14 cellular contexts compared by ENCODE assay signal in the genomic region with DNA sequence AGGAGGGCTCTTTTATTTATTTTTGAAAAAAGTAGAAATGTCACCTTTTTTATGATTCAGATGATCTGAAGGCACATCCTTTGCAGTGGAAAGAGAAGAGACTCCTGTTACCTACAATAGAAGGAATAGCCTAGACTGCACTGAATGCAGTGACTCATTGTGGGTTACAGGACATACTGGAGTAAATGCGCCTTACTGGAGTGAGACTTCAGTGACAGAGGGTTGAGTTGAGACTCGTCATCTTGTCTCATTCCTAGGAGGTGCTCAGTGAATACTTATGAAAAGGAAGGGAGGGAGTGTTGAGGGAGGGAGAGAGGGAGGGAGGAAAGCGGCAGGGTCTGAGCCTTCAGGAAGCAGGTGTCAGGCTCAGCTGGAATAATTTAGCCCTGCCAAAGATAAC. TPM values are rescaled to one million over a fixed set of nuclear protein-coding genes. Genes with fewer than 3 reads are reported as not detected.
A peak's percentile ranks its signal among the peaks of the same experiment; 100 is the strongest.
DNase-seq lines count a peak whose midpoint lies in the region; ATAC-seq lines count a peak whose summit lies in the region.
"Had no signal": no experiment of that assay in that cellular context is flagged by ENCODE, and none has a peak within 500 bp of the region (broad histone marks: within the 10 kb centered on the region; RNA-seq: fewer than 3 reads in every experiment).

No MANE protein-coding gene starts in this region.

- peaks cover 0 to 4% of the 10 kb centered on the region in 2 donors for H3K4me1 ChIP-seq in esophagus (ENCODE audit: control insufficient read depth in 2 of 2, insufficient read depth in 2 of 2, low read length in 1 of 2)

- H3K36me3 Mint-ChIP-seq in T-cell: no peaks in the 10 kb centered on the region
- H3K36me3 Mint-ChIP-seq: activated naive CD8-positive, alpha-beta T cell treated with anti-CD3 and anti-CD28 coated beads for 36 hours had no signal

- no peaks in the 10 kb centered on the region for H3K9me3 ChIP-seq in esophagus (ENCODE audit: control insufficient read depth in 2 of 2, insufficient read depth in 1 of 2, low read depth in 1 of 2, low read length in 1 of 2)

- H3K27me3 Mint-ChIP-seq in T-cell: peaks cover 24 to 27% of the 10 kb centered on the region in 2 donors

- H3K4me3 Mint-ChIP-seq in T-cell: no peak overlapping the region
- H3K4me3 Mint-ChIP-seq: activated naive CD8-positive, alpha-beta T cell treated with anti-CD3 and anti-CD28 coated beads for 36 hours had no signal

- ATAC-seq in T-cell (replicated peaks in 1 of 4): no peak

- DNase-seq in NCI-H510A treated with DMSO at 0.1 percent for 48 hours (lab: John Stamatoyannopoulos, UW) (peak; percentile 2), NCI-H510A (lab: John Stamatoyannopoulos, UW) (no peak), RKO (ENCODE audit: low spot score) (peak; percentile 91), skeletal muscle cell (ENCODE audit: low read depth) (peak; percentile 34), T-cell (no peak), Ammon's horn (ENCODE audit: low spot score) (no peak), GOT3 (lab: John Stamatoyannopoulos, UW) (no peak)
- DNase-seq: activated CD8-positive, alpha-beta memory T cell treated with anti-CD3 and anti-CD28 coated beads for 24 hours; activated naive CD8-positive, alpha-beta T cell treated with anti-CD3 and anti-CD28 coated beads for 36 hours; KBM-7; NCI-H446; SW 1271 had no signal

- H3K27me3 ChIP-seq in esophagus (ENCODE audit: control insufficient read depth in 1 of 2, insufficient read depth in 2 of 2, low read length in 2 of 2): no peaks in the 10 kb centered on the region

- CTCF ChIA-PET in T-cell (lab: Charles Lee): no interaction called here

- peak overlapping the region; percentile 80 to 83 for H3K27ac ChIP-seq in esophagus (ENCODE audit: low read depth in 2 of 2, low read length in 1 of 2)

- POLR2A ChIA-PET in T-cell (lab: Charles Lee): no interaction called here

- no peak overlapping the region for H3K4me3 ChIP-seq in esophagus (ENCODE audit: low read depth in 1 of 2, low read length in 2 of 2)
- H3K4me3 ChIP-seq in skeletal muscle cell (ENCODE audit: low read depth, low read length): no peak overlapping the region
- H3K4me3 ChIP-seq: smooth muscle cell had no signal

- WGBS in esophagus, 2 donors: 40 to 43% methylated on average over 3 of the region's 3 CpGs

- no peaks in the 10 kb centered on the region for H3K9me3 Mint-ChIP-seq in T-cell
- H3K9me3 Mint-ChIP-seq: activated naive CD8-positive, alpha-beta T cell treated with anti-CD3 and anti-CD28 coated beads for 36 hours had no signal

- no peak overlapping the region for H3K27ac Mint-ChIP-seq in T-cell
- H3K27ac Mint-ChIP-seq: activated naive CD8-positive, alpha-beta T cell treated with anti-CD3 and anti-CD28 coated beads for 36 hours had no signal

- no peaks in the 10 kb centered on the region for H3K36me3 ChIP-seq in esophagus (ENCODE audit: control insufficient read depth in 2 of 2, insufficient read depth in 2 of 2, low read length in 1 of 2)

- H3K4me1 Mint-ChIP-seq in T-cell: no peaks in the 10 kb centered on the region

RNA-seq across cellular contexts. Expression of gene ANKRA2, which starts 25.2 kb away (rescaled TPM):
- 10 to 100 TPM in 1 of 2 donors, 1 to 10 TPM in 1; 9.8 to 13.9 TPM for polyA plus RNA-seq in esophagus
- 10 to 100 TPM; 37.8 to 42.8 (median 39.7) TPM for total RNA-seq in T-cell

RNA-seq across cellular contexts. Expression of gene UTP15, which starts 25.4 kb away (rescaled TPM):
- 1 to 10 TPM; 3.4 to 5.9 TPM for polyA plus RNA-seq in esophagus
- total RNA-seq in T-cell: 10 to 100 TPM; 21.6 to 40.6 (median 24.5) TPM

RNA-seq across cellular contexts. Expression of gene BTF3, which starts 42.0 kb away (rescaled TPM):
- polyA plus RNA-seq in esophagus: 100 to 1,000 TPM; 542 to 770 TPM
- total RNA-seq in T-cell: 100 to 1,000 TPM; 585 to 688 (median 639) TPM

Comparison
In these comparisons a context has a peak if more than half of its experiments do, and no peak if none do; other contexts are left out.
1. DNase-seq: peak in NCI-H510A treated with DMSO at 0.1 percent for 48 hours (single experiment), RKO (single experiment) and skeletal muscle cell (single experiment); none in NCI-H510A (single experiment), T-cell (0 of 34), Ammon's horn (single experiment) and GOT3 (single experiment).